In the genomic region with DNA sequence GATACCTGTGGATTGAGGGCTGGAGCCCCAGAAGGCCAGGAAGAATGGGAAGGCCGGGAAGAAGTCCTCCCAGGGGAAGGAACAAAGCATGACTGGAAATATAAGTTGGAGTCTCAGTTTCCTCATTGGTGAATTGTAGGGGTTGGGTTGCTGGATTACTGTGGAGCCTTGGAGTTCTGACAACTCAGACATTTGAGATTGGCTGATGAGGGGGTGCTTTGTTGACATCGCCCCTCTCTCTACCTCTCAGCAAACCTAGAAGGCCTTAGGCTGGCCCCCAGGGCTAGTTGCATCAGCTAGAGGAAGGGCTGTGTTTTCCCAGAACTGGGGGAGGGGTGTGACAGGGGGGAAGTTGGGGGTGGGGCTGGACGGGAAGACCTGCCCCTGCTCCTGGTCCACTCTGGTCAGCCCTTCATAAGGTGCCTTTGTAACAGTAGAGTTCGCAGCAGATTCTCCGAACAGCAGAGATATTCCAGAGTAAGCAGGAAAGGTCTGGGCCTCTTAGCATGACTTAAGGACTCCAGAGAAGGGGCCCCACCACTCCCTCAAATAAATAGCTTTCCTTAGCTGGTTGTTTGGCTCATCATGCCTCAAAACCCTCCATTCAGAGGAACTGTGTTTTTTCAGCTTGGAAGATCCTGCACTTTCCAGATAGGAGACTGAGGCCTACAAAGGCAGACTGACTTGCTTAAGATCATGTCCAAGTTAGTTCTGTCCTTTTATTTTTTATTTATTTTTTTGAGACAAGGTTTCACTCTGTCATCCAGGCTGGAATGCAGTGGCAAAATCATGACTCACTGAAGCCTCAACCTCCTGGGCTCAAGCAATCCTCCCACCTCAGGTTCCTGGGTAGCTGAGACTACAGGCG, we compare ENCODE assay signal across 2 cellular contexts.
A peak's percentile ranks its signal among the peaks of the same experiment; 100 is the strongest.
TF ChIP-seq lines count a peak whose summit lies in the region.

No MANE protein-coding gene starts in this region.

TF ChIP-seq in IMR-90, 13 proteins besides CTCF, POLR2A, EP300 and RAD21:
- no peak for TF ChIP-seq MXI1 (IDR thresholded peaks at IDR 0.05; ENCODE audit: borderline replicate concordance, low read depth, low read length)
- TF ChIP-seq, protein P1, sequence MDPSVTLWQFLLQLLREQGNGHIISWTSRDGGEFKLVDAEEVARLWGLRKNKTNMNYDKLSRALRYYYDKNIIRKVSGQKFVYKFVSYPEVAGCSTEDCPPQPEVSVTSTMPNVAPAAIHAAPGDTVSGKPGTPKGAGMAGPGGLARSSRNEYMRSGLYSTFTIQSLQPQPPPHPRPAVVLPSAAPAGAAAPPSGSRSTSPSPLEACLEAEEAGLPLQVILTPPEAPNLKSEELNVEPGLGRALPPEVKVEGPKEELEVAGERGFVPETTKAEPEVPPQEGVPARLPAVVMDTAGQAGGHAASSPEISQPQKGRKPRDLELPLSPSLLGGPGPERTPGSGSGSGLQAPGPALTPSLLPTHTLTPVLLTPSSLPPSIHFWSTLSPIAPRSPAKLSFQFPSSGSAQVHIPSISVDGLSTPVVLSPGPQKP (IDR thresholded peaks at IDR 0.05; ENCODE audit: borderline replicate concordance, low read depth, low read length): no peak
- TF ChIP-seq RFX5 (IDR thresholded peaks at IDR 0.05; ENCODE audit: low read depth, low read length): no peak
- peak; percentile 7; the same call in 1 of the 2 replicates for TF ChIP-seq CEBPB (IDR thresholded peaks at IDR 0.05; ENCODE audit: low read depth, low read length)
- no peak for TF ChIP-seq MAFK (IDR thresholded peaks at IDR 0.05; ENCODE audit: low read depth, low read length)
- TF ChIP-seq MAZ (IDR thresholded peaks at IDR 0.05; ENCODE audit: borderline replicate concordance, low read depth, low read length): no peak
- TF ChIP-seq RCOR1 (IDR thresholded peaks at IDR 0.05; ENCODE audit: insufficient replicate concordance, low read length): no peak
- TF ChIP-seq CHD1 (IDR thresholded peaks at IDR 0.05; ENCODE audit: low read depth, low read length): no peak
- no peak; the same call in 1 of the 2 replicates for TF ChIP-seq NFE2L2 (IDR thresholded peaks at IDR 0.05; ENCODE audit: low read depth, low read length)
- TF ChIP-seq, protein P2, sequence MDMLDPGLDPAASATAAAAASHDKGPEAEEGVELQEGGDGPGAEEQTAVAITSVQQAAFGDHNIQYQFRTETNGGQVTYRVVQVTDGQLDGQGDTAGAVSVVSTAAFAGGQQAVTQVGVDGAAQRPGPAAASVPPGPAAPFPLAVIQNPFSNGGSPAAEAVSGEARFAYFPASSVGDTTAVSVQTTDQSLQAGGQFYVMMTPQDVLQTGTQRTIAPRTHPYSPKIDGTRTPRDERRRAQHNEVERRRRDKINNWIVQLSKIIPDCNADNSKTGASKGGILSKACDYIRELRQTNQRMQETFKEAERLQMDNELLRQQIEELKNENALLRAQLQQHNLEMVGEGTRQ (IDR thresholded peaks at IDR 0.05; ENCODE audit: low read depth, low read length): no peak
- TF ChIP-seq SMC3 (IDR thresholded peaks at IDR 0.05; ENCODE audit: low read depth, low read length): no peak
- TF ChIP-seq BHLHE40 (IDR thresholded peaks at IDR 0.05; ENCODE audit: low read depth, low read length): no peak
- TF ChIP-seq FOS (IDR thresholded peaks at IDR 0.05; ENCODE audit: low read depth, low read length): peak; percentile 53; the same call in 1 of the 2 replicates

TF ChIP-seq in HepG2, 621 proteins besides CTCF, POLR2A, EP300 and RAD21 (continues in another document):
- peak; percentile 44 for TF ChIP-seq THAP11 (CRISPR knock-in tag; IDR thresholded peaks at IDR 0.05)
- TF ChIP-seq NONO (IDR thresholded peaks at IDR 0.05): no peak
- no peak for TF ChIP-seq NONO (CRISPR knock-in tag; conservative IDR thresholded peaks at IDR 0.05)
- no peak for TF ChIP-seq SRSF9 (IDR thresholded peaks at IDR 0.05; ENCODE audit: borderline replicate concordance, insufficient read depth, low read depth, low read length, poor library complexity, severe bottlenecking)
- no peak for TF ChIP-seq ZSCAN22 (CRISPR knock-in tag; IDR thresholded peaks at IDR 0.05)
- TF ChIP-seq U2AF1 (optimal IDR thresholded peaks at IDR 0.05; ENCODE audit: low read depth, low read length): no peak
- no peak for TF ChIP-seq TARDBP (CRISPR knock-in tag; IDR thresholded peaks at IDR 0.05)
- TF ChIP-seq ZBTB42 (CRISPR knock-in tag; IDR thresholded peaks at IDR 0.05): no peak
- TF ChIP-seq, protein P3, sequence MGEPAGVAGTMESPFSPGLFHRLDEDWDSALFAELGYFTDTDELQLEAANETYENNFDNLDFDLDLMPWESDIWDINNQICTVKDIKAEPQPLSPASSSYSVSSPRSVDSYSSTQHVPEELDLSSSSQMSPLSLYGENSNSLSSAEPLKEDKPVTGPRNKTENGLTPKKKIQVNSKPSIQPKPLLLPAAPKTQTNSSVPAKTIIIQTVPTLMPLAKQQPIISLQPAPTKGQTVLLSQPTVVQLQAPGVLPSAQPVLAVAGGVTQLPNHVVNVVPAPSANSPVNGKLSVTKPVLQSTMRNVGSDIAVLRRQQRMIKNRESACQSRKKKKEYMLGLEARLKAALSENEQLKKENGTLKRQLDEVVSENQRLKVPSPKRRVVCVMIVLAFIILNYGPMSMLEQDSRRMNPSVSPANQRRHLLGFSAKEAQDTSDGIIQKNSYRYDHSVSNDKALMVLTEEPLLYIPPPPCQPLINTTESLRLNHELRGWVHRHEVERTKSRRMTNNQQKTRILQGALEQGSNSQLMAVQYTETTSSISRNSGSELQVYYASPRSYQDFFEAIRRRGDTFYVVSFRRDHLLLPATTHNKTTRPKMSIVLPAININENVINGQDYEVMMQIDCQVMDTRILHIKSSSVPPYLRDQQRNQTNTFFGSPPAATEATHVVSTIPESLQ (CRISPR knock-in tag; conservative IDR thresholded peaks at IDR 0.05): no peak
- no peak for TF ChIP-seq GABPA (IDR thresholded peaks at IDR 0.05; ENCODE audit: low read depth, low read length)
- 0 out of 2 replicates have a peak, but pooled peaks have one; percentile 11 for TF ChIP-seq GABPA (CRISPR knock-in tag; IDR thresholded peaks at IDR 0.05; ENCODE audit: low read depth)
- TF ChIP-seq ZNF644 (CRISPR knock-in tag; IDR thresholded peaks at IDR 0.05; ENCODE audit: low read depth): no peak
- no peak for TF ChIP-seq RBM22 (optimal IDR thresholded peaks at IDR 0.05; ENCODE audit: low read length)
- TF ChIP-seq ZNF143 (CRISPR knock-in tag; IDR thresholded peaks at IDR 0.05): no peak
- no peak for TF ChIP-seq ZNF333 (CRISPR knock-in tag; IDR thresholded peaks at IDR 0.05; ENCODE audit: borderline replicate concordance)
- no peak for TF ChIP-seq FOXK1 (CRISPR knock-in tag; IDR thresholded peaks at IDR 0.05; ENCODE audit: borderline replicate concordance, low read depth)
- TF ChIP-seq, protein P4, sequence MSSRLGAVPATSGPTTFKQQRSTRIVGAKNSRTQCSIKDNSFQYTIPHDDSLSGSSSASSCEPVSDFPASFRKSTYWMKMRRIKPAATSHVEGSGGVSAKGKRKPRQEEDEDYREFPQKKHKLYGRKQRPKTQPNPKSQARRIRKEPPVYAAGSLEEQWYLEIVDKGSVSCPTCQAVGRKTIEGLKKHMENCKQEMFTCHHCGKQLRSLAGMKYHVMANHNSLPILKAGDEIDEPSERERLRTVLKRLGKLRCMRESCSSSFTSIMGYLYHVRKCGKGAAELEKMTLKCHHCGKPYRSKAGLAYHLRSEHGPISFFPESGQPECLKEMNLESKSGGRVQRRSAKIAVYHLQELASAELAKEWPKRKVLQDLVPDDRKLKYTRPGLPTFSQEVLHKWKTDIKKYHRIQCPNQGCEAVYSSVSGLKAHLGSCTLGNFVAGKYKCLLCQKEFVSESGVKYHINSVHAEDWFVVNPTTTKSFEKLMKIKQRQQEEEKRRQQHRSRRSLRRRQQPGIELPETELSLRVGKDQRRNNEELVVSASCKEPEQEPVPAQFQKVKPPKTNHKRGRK (CRISPR knock-in tag; IDR thresholded peaks at IDR 0.05): no peak
- TF ChIP-seq, protein P5, sequence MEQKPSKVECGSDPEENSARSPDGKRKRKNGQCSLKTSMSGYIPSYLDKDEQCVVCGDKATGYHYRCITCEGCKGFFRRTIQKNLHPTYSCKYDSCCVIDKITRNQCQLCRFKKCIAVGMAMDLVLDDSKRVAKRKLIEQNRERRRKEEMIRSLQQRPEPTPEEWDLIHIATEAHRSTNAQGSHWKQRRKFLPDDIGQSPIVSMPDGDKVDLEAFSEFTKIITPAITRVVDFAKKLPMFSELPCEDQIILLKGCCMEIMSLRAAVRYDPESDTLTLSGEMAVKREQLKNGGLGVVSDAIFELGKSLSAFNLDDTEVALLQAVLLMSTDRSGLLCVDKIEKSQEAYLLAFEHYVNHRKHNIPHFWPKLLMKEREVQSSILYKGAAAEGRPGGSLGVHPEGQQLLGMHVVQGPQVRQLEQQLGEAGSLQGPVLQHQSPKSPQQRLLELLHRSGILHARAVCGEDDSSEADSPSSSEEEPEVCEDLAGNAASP (CRISPR knock-in tag; IDR thresholded peaks at IDR 0.05; ENCODE audit: borderline replicate concordance): 0 out of 2 replicates have a peak, but pooled peaks have one; percentile 19
- TF ChIP-seq ZNF329 (CRISPR knock-in tag; IDR thresholded peaks at IDR 0.05; ENCODE audit: low read depth): no peak
- TF ChIP-seq MEF2D (CRISPR knock-in tag; IDR thresholded peaks at IDR 0.05): no peak
- TF ChIP-seq, protein P6, sequence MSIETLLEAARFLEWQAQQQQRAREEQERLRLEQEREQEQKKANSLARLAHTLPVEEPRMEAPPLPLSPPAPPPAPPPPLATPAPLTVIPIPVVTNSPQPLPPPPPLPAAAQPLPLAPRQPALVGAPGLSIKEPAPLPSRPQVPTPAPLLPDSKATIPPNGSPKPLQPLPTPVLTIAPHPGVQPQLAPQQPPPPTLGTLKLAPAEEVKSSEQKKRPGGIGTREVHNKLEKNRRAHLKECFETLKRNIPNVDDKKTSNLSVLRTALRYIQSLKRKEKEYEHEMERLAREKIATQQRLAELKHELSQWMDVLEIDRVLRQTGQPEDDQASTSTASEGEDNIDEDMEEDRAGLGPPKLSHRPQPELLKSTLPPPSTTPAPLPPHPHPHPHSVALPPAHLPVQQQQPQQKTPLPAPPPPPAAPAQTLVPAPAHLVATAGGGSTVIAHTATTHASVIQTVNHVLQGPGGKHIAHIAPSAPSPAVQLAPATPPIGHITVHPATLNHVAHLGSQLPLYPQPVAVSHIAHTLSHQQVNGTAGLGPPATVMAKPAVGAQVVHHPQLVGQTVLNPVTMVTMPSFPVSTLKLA (IDR thresholded peaks at IDR 0.05): no peak
- peak; percentile 66 for TF ChIP-seq FOSL2 (CRISPR knock-in tag; IDR thresholded peaks at IDR 0.05)
- no peak for TF ChIP-seq ZNF577 (CRISPR knock-in tag; IDR thresholded peaks at IDR 0.05; ENCODE audit: borderline replicate concordance, low read depth)
- peak; percentile 79 for TF ChIP-seq NCOA2 (CRISPR knock-in tag; IDR thresholded peaks at IDR 0.05)
- TF ChIP-seq, protein P7, sequence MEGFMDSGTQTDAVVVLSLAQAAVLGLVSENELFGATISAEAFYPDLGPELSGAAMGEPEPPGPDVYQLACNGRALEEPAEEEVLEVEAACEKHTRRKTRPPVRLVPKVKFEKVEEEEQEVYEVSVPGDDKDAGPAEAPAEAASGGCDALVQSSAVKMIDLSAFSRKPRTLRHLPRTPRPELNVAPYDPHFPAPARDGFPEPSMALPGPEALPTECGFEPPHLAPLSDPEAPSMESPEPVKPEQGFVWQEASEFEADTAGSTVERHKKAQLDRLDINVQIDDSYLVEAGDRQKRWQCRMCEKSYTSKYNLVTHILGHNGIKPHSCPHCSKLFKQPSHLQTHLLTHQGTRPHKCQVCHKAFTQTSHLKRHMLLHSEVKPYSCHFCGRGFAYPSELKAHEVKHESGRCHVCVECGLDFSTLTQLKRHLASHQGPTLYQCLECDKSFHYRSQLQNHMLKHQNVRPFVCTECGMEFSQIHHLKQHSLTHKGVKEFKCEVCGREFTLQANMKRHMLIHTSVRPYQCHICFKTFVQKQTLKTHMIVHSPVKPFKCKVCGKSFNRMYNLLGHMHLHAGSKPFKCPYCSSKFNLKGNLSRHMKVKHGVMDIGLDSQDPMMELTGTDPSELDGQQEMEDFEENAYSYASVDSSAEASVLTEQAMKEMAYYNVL (CRISPR knock-in tag; IDR thresholded peaks at IDR 0.05; ENCODE audit: borderline replicate concordance): no peak
- TF ChIP-seq, protein P8, sequence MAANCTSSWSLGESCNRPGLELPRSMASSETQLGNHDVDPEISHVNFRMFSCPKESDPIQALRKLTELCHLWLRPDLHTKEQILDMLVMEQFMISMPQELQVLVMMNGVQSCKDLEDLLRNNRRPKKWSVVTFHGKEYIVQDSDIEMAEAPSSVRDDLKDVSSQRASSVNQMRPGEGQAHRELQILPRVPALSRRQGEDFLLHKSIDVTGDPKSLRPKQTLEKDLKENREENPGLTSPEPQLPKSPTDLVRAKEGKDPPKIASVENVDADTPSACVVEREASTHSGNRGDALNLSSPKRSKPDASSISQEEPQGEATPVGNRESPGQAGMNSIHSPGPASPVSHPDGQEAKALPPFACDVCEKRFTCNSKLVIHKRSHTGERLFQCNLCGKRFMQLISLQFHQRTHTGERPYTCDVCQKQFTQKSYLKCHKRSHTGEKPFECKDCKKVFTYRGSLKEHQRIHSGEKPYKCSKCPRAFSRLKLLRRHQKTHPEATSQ (CRISPR knock-in tag; IDR thresholded peaks at IDR 0.05; ENCODE audit: borderline replicate concordance): no peak
- TF ChIP-seq ZNF558 (CRISPR knock-in tag; IDR thresholded peaks at IDR 0.05; ENCODE audit: borderline replicate concordance): no peak
- 0 out of 2 replicates have a peak, but pooled peaks have one; percentile 58 for TF ChIP-seq ZNF878 (CRISPR knock-in tag; IDR thresholded peaks at IDR 0.05)
- TF ChIP-seq, protein P9, sequence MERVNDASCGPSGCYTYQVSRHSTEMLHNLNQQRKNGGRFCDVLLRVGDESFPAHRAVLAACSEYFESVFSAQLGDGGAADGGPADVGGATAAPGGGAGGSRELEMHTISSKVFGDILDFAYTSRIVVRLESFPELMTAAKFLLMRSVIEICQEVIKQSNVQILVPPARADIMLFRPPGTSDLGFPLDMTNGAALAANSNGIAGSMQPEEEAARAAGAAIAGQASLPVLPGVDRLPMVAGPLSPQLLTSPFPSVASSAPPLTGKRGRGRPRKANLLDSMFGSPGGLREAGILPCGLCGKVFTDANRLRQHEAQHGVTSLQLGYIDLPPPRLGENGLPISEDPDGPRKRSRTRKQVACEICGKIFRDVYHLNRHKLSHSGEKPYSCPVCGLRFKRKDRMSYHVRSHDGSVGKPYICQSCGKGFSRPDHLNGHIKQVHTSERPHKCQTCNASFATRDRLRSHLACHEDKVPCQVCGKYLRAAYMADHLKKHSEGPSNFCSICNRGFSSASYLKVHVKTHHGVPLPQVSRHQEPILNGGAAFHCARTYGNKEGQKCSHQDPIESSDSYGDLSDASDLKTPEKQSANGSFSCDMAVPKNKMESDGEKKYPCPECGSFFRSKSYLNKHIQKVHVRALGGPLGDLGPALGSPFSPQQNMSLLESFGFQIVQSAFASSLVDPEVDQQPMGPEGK (CRISPR knock-in tag; IDR thresholded peaks at IDR 0.05): peak; percentile 92
- 0 out of 2 replicates have a peak, but pooled peaks have one; percentile 26 for TF ChIP-seq PAF1 (CRISPR knock-in tag; IDR thresholded peaks at IDR 0.05)
- TF ChIP-seq ZFX (CRISPR knock-in tag; IDR thresholded peaks at IDR 0.05; ENCODE audit: low read depth): peak; percentile 36; the same call in 1 of the 2 replicates
- TF ChIP-seq, protein P10, sequence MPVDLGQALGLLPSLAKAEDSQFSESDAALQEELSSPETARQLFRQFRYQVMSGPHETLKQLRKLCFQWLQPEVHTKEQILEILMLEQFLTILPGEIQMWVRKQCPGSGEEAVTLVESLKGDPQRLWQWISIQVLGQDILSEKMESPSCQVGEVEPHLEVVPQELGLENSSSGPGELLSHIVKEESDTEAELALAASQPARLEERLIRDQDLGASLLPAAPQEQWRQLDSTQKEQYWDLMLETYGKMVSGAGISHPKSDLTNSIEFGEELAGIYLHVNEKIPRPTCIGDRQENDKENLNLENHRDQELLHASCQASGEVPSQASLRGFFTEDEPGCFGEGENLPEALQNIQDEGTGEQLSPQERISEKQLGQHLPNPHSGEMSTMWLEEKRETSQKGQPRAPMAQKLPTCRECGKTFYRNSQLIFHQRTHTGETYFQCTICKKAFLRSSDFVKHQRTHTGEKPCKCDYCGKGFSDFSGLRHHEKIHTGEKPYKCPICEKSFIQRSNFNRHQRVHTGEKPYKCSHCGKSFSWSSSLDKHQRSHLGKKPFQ (CRISPR knock-in tag; IDR thresholded peaks at IDR 0.05; ENCODE audit: insufficient replicate concordance): no peak
- no peak for TF ChIP-seq ZFP36L1 (CRISPR knock-in tag; IDR thresholded peaks at IDR 0.05)
- no peak for TF ChIP-seq SMAD1 (CRISPR knock-in tag; IDR thresholded peaks at IDR 0.05; ENCODE audit: borderline replicate concordance, low read depth)
